ENCODE assay signal across 1 cellular context in the genomic region with DNA sequence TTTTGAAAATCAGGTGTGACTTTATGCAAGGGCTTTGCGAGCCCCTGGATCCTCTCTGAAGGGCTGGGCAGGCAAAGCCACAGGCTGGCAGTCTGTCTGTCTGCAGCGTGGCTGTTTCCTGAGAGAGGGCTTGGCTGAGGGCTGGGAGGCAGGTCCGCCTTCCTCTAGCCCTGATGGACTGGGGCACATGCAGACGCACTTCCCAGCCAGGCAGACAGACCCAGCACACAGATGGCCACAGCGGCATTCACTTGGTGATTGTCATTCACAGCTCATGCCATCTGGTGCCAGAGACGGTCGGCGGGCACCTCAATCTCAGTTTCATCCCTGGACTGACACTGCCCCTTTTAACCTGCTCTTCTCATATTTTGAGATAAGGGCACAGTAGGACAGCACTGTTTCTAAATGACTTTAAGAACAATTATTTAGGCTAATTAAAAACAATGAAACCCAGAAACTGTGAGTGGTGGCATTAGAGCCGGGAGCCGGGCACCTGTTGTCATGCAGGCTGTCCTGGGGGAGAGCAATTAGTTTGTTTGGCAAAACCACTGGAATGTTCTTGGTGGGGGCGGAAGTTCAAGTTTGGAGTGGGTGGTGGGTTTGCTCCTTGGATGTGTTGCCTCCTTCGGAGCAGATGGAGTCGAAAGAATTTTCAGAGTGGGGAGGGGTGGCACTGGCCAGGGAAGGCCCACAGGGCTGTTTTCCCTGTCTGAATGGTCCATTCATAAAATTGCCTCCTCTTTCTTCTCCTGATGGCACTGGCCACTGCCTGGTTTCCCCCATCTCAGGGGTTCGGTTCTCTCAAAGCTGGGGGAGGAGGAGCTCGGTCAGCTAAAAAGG.
TF ChIP-seq lines count a peak whose summit lies in the region.

No MANE protein-coding gene starts in this region.

TF ChIP-seq in WTC11, 78 proteins besides CTCF, POLR2A, EP300 and RAD21:
- TF ChIP-seq, protein P1, sequence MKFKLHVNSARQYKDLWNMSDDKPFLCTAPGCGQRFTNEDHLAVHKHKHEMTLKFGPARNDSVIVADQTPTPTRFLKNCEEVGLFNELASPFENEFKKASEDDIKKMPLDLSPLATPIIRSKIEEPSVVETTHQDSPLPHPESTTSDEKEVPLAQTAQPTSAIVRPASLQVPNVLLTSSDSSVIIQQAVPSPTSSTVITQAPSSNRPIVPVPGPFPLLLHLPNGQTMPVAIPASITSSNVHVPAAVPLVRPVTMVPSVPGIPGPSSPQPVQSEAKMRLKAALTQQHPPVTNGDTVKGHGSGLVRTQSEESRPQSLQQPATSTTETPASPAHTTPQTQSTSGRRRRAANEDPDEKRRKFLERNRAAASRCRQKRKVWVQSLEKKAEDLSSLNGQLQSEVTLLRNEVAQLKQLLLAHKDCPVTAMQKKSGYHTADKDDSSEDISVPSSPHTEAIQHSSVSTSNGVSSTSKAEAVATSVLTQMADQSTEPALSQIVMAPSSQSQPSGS (CRISPR knock-in tag; IDR thresholded peaks at IDR 0.05; ENCODE audit: borderline replicate concordance, low read depth) = no peak
- TF ChIP-seq GRHL2 (CRISPR knock-in tag; IDR thresholded peaks at IDR 0.05; ENCODE audit: insufficient replicate concordance, severe bottlenecking) = no peak
- no peak for TF ChIP-seq TEAD4 (CRISPR knock-in tag; IDR thresholded peaks at IDR 0.05)
- TF ChIP-seq, protein P2, sequence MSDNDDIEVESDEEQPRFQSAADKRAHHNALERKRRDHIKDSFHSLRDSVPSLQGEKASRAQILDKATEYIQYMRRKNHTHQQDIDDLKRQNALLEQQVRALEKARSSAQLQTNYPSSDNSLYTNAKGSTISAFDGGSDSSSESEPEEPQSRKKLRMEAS (CRISPR knock-in tag; IDR thresholded peaks at IDR 0.05) = no peak
- no peak for TF ChIP-seq GTF2I (CRISPR knock-in tag; conservative IDR thresholded peaks at IDR 0.05)
- no peak for TF ChIP-seq ZNF138 (CRISPR knock-in tag; conservative IDR thresholded peaks at IDR 0.05)
- no peak for TF ChIP-seq FOXP1 (CRISPR knock-in tag; IDR thresholded peaks at IDR 0.05; ENCODE audit: borderline replicate concordance)
- TF ChIP-seq PRRX2 (CRISPR knock-in tag; IDR thresholded peaks at IDR 0.05) = no peak
- no peak for TF ChIP-seq ETV6 (CRISPR knock-in tag; IDR thresholded peaks at IDR 0.05)
- TF ChIP-seq SOX15 (CRISPR knock-in tag; IDR thresholded peaks at IDR 0.05) = no peak
- no peak for TF ChIP-seq MXD4 (CRISPR knock-in tag; IDR thresholded peaks at IDR 0.05; ENCODE audit: borderline replicate concordance)
- no peak for TF ChIP-seq ZNF263 (CRISPR knock-in tag; IDR thresholded peaks at IDR 0.05; ENCODE audit: low read depth)
- TF ChIP-seq, protein P3, sequence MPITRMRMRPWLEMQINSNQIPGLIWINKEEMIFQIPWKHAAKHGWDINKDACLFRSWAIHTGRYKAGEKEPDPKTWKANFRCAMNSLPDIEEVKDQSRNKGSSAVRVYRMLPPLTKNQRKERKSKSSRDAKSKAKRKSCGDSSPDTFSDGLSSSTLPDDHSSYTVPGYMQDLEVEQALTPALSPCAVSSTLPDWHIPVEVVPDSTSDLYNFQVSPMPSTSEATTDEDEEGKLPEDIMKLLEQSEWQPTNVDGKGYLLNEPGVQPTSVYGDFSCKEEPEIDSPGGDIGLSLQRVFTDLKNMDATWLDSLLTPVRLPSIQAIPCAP (CRISPR knock-in tag; IDR thresholded peaks at IDR 0.05) = no peak
- TF ChIP-seq, protein P4, sequence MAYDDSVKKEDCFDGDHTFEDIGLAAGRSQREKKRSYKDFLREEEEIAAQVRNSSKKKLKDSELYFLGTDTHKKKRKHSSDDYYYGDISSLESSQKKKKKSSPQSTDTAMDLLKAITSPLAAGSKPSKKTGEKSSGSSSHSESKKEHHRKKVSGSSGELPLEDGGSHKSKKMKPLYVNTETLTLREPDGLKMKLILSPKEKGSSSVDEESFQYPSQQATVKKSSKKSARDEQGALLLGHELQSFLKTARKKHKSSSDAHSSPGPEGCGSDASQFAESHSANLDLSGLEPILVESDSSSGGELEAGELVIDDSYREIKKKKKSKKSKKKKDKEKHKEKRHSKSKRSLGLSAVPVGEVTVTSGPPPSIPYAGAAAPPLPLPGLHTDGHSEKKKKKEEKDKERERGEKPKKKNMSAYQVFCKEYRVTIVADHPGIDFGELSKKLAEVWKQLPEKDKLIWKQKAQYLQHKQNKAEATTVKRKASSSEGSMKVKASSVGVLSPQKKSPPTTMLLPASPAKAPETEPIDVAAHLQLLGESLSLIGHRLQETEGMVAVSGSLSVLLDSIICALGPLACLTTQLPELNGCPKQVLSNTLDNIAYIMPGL (CRISPR knock-in tag; IDR thresholded peaks at IDR 0.05) = no peak
- no peak for TF ChIP-seq NR2C2 (CRISPR knock-in tag; IDR thresholded peaks at IDR 0.05)
- no peak for TF ChIP-seq CREB1 (CRISPR knock-in tag; IDR thresholded peaks at IDR 0.05)
- no peak for TF ChIP-seq FOXK1 (CRISPR knock-in tag; IDR thresholded peaks at IDR 0.05)
- TF ChIP-seq SMAD3 (CRISPR knock-in tag; IDR thresholded peaks at IDR 0.05; ENCODE audit: borderline replicate concordance) = no peak
